In the genomic region with DNA sequence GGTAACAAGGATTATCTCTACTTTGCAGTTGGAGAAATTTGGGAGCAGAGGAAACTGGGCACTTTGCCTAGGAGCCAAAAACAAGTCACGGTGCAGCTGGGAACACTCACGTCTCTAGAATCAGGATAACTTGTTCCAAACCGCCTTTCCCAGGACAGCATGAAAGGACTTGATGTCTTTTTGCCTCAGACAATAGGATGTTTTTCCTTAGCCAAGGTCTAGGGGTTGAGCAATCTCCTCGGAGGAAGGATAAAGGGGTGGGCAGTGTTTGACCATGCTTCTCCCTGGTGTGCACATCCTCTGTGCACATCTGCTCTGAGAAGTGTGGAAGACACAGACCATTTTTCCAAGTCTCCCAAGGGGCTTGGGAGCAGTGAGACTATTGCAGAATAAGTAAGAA, we compare ENCODE assay signal across 9 cellular contexts. TPM values are rescaled to one million over a fixed set of nuclear protein-coding genes. Genes with fewer than 3 reads are reported as not detected.
DNase-seq lines count a peak whose midpoint lies in the region; ATAC-seq and TF ChIP-seq lines count a peak whose summit lies in the region.
"Had no signal": no experiment of that assay in that cellular context is flagged by ENCODE, and none has a peak within 500 bp of the region (broad histone marks: within the 10 kb centered on the region; RNA-seq: fewer than 3 reads in every experiment).

No MANE protein-coding gene starts in this region.

- no peaks in the 10 kb centered on the region for H3K4me1 Mint-ChIP-seq in activated CD4-positive, alpha-beta T cell treated with anti-CD3 and anti-CD28 coated beads, Interleukin-2, amount 10 ng/mL, durations not matched to agents 24 days and 14 days

- H3K27me3 Mint-ChIP-seq in activated CD4-positive, alpha-beta T cell treated with anti-CD3 and anti-CD28 coated beads, Interleukin-2, amount 10 ng/mL, durations not matched to agents 24 days and 14 days = peaks cover 2% of the 10 kb centered on the region

- H3K4me3 ChIP-seq in fibroblast of villous mesenchyme (ENCODE audit: low read depth, low read length) = no peak overlapping the region

- no peaks in the 10 kb centered on the region for H3K36me3 Mint-ChIP-seq in activated CD4-positive, alpha-beta T cell treated with anti-CD3 and anti-CD28 coated beads, Interleukin-2, amount 10 ng/mL, durations not matched to agents 24 days and 14 days (ENCODE audit: low read depth)

- H3K27ac Mint-ChIP-seq in activated CD4-positive, alpha-beta T cell treated with anti-CD3 and anti-CD28 coated beads, Interleukin-2, amount 10 ng/mL, durations not matched to agents 24 days and 14 days = no peak overlapping the region

- intact Hi-C loops in Right ventricle myocardium inferior (cut with DNase I) (no loop called here), cardiac septum (cut with DNase I) (loop anchor here (2.0 to 5.0 kb wide), 2 partner anchors 109 to 186 kb away; partner anchors contain the start of gene NUDT9)
- intact Hi-C loops in activated CD4-positive, alpha-beta T cell treated with anti-CD3 and anti-CD28 coated beads, Interleukin-2, amount 10 ng/mL, durations not matched to agents 24 days and 14 days (cut with micrococcal nuclease) = no loop called here

- DNase-seq in Right ventricle myocardium inferior (ENCODE audit: missing footprints) (no peak), cardiac septum (ENCODE audit: low spot score) (no peak), fibroblast of villous mesenchyme (ENCODE audit: low read depth) (peak; percentile 52), omental fat pad (ENCODE audit: low spot score) (no peak), NOMO-1 (lab: John Stamatoyannopoulos, UW; ENCODE audit: unreplicated experiment in 2 of 2) (no peak)
- no peak for DNase-seq in activated CD4-positive, alpha-beta T cell treated with anti-CD3 and anti-CD28 coated beads, Interleukin-2, amount 10 ng/mL, durations not matched to agents 24 days and 14 days
- DNase-seq: NCI-H1694 treated with DMSO at 0.1 percent for 48 hours had no signal

- peak; percentile 90 for ATAC-seq in Right ventricle myocardium inferior
- peak; percentile 69 for ATAC-seq in omental fat pad (ENCODE audit: low FRiP score)
- ATAC-seq in HG03521 (IDR thresholded peaks at IDR 0.05; ENCODE audit: unreplicated experiment) = no peak
- ATAC-seq in HG02763 (IDR thresholded peaks at IDR 0.05; ENCODE audit: unreplicated experiment) = no peak

- H3K9me3 Mint-ChIP-seq in activated CD4-positive, alpha-beta T cell treated with anti-CD3 and anti-CD28 coated beads, Interleukin-2, amount 10 ng/mL, durations not matched to agents 24 days and 14 days = peaks cover under 1% of the 10 kb centered on the region

- H3K4me3 Mint-ChIP-seq in activated CD4-positive, alpha-beta T cell treated with anti-CD3 and anti-CD28 coated beads, Interleukin-2, amount 10 ng/mL, durations not matched to agents 24 days and 14 days = no peak overlapping the region

- no peak for TF ChIP-seq CTCF in fibroblast of villous mesenchyme (IDR thresholded peaks at IDR 0.05; ENCODE audit: insufficient read depth, low read depth, low read length)
- no peak for TF ChIP-seq CTCF in omental fat pad (IDR thresholded peaks at IDR 0.05)

RNA-seq across cellular contexts. Expression of gene SPARCL1, which starts 1.7 kb away (rescaled TPM):
- total RNA-seq in Right ventricle myocardium inferior (500 TPM), cardiac septum (202 TPM), fibroblast of villous mesenchyme (under 0.01 TPM in 1 of 2 replicates, not detected in the other), omental fat pad (1,000 to 10,000 TPM in 1 of 4 donors, 100 to 1,000 TPM in 3; 438 to 1,726 (median 559) TPM)
- not detected in 2 replicates for total RNA-seq in activated CD4-positive, alpha-beta T cell treated with anti-CD3 and anti-CD28 coated beads, Interleukin-2, amount 10 ng/mL, durations not matched to agents 24 days and 14 days

Comparison
In these comparisons a context has a peak if more than half of its experiments do, and no peak if none do; other contexts are left out.
1. ATAC-seq: peak in Right ventricle myocardium inferior (single experiment) and omental fat pad (single experiment); none in HG03521 (single experiment) and HG02763 (single experiment).
2. RNA of gene SPARCL1, which starts 1.7 kb away (total RNA-seq): 438 to 1,726 TPM in omental fat pad, 500 TPM in Right ventricle myocardium inferior (single experiment) and 202 TPM in cardiac septum (single experiment); under 0.01 TPM in fibroblast of villous mesenchyme and not detected in activated CD4-positive, alpha-beta T cell treated with anti-CD3 and anti-CD28 coated beads, Interleukin-2, amount 10 ng/mL, durations not matched to agents 24 days and 14 days; every median in the first group is over 100 times any median in the second.